Comparison of ENCODE assay signal across 1 cellular context in the genomic region with DNA sequence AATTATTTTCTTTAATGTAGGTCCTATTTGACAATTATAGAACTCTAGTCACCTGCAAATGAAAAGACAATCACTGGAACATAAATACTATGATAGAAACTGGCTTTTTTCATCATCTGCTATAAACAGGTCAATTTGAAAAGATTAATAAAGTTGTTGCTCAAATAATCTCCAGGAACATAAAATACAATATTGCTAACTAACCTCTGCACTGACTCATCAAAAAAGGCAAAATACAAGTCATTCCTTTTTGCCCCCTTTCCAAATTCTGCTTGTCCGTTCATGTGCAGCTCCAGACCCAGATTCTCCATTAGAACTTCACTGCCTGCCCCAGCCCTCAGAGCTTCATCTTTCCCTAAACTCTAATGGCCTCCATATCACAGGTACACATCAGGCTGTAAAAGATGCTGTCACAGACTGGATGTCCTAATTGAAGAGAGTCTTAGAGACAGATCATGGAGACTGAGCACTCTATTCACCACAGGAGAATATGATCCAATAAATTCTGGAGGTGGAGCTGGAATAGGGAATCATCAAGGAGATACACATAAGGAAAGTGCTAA.
TF ChIP-seq lines count a peak whose summit lies in the region.

No MANE protein-coding gene starts in this region.

TF ChIP-seq in IMR-90, 13 proteins besides CTCF, POLR2A, EP300 and RAD21:
- TF ChIP-seq, protein P1, sequence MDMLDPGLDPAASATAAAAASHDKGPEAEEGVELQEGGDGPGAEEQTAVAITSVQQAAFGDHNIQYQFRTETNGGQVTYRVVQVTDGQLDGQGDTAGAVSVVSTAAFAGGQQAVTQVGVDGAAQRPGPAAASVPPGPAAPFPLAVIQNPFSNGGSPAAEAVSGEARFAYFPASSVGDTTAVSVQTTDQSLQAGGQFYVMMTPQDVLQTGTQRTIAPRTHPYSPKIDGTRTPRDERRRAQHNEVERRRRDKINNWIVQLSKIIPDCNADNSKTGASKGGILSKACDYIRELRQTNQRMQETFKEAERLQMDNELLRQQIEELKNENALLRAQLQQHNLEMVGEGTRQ (IDR thresholded peaks at IDR 0.05; ENCODE audit: low read depth, low read length) = no peak
- TF ChIP-seq NFE2L2 (IDR thresholded peaks at IDR 0.05; ENCODE audit: low read depth, low read length) (no peak), CHD1 (IDR thresholded peaks at IDR 0.05; ENCODE audit: low read depth, low read length) (no peak), SMC3 (IDR thresholded peaks at IDR 0.05; ENCODE audit: low read depth, low read length) (no peak), MXI1 (IDR thresholded peaks at IDR 0.05; ENCODE audit: borderline replicate concordance, low read depth, low read length) (no peak)
